8 cellular contexts compared by ENCODE assay signal in the genomic region with DNA sequence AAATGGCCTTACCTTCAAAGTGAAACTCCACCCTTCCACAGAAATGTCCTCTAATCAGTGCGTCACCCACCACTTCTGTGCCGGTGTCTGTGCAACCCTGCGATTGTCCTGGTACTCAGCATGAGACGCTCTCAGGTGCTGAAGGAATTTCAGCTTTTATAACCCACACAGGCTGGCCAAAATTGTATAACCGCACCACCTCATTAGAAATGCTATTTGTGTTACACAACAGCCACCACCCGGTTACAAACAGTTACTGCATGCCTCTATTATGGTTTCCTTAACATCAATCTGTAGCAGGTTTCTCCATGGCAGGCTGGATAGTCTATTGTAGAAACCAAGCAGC. TPM values are rescaled to one million over a fixed set of nuclear protein-coding genes. Genes with fewer than 3 reads are reported as not detected.
DNase-seq lines count a peak whose midpoint lies in the region; ATAC-seq and TF ChIP-seq lines count a peak whose summit lies in the region.

No MANE protein-coding gene starts in this region.

- H3F3A ChIP-seq in Loucy (ENCODE audit: low read depth): no peaks in the 10 kb centered on the region

- no peaks in the 10 kb centered on the region for H3K9me3 Mint-ChIP-seq in CD4-positive, alpha-beta memory T cell
- peaks cover 5% of the 10 kb centered on the region for H3K9me3 Mint-ChIP-seq in activated T-helper 2 cell treated with anti-CD3 and anti-CD28 coated beads, Interferon-gamma antibody, Interleukin-2, Interleukin-4, amounts not matched to agents 10 μg/mL and 5 μg/mL and 100 μg/mL, durations not matched to agents 14 hours and 24 hours and 36 hours

- H3K4me3 Mint-ChIP-seq in CD4-positive, alpha-beta memory T cell: peak overlapping the region; percentile 70 to 84 (median 79)
- peak overlapping the region; percentile 0 for H3K4me3 Mint-ChIP-seq in activated T-helper 2 cell treated with anti-CD3 and anti-CD28 coated beads, Interferon-gamma antibody, Interleukin-2, Interleukin-4, amounts not matched to agents 10 μg/mL and 5 μg/mL and 100 μg/mL, durations not matched to agents 14 hours and 24 hours and 36 hours (ENCODE audit: low read depth)

- peaks cover 10 to 17% of the 10 kb centered on the region in 2 donors for H3K36me3 Mint-ChIP-seq in CD4-positive, alpha-beta memory T cell
- H3K36me3 Mint-ChIP-seq in activated T-helper 2 cell treated with anti-CD3 and anti-CD28 coated beads, Interferon-gamma antibody, Interleukin-2, Interleukin-4, amounts not matched to agents 10 μg/mL and 5 μg/mL and 100 μg/mL, durations not matched to agents 14 hours and 24 hours and 36 hours (ENCODE audit: low read depth): peaks cover 29% of the 10 kb centered on the region

- peaks cover 6% of the 10 kb centered on the region for H3K4me1 ChIP-seq in CD4-positive, alpha-beta memory T cell (ENCODE audit: insufficient read depth, low read length)
- H3K4me1 ChIP-seq in Loucy (ENCODE audit: insufficient read depth, low read length, poor library complexity, severe bottlenecking): no peaks in the 10 kb centered on the region

- no peak overlapping the region for H2AFZ ChIP-seq in Loucy (ENCODE audit: low read length)

- peak overlapping the region in 1 of 2 donors; percentile 20 for H3K4me3 ChIP-seq in CD4-positive, alpha-beta memory T cell (ENCODE audit: low read length in 2 of 2)
- no peak overlapping the region for H3K4me3 ChIP-seq in Loucy (ENCODE audit: low read length, poor library complexity, severe bottlenecking)

- peaks cover 8 to 26% (median 14%) of the 10 kb centered on the region in 4 donors for H3K4me1 Mint-ChIP-seq in CD4-positive, alpha-beta memory T cell
- H3K4me1 Mint-ChIP-seq in activated T-helper 2 cell treated with anti-CD3 and anti-CD28 coated beads, Interferon-gamma antibody, Interleukin-2, Interleukin-4, amounts not matched to agents 10 μg/mL and 5 μg/mL and 100 μg/mL, durations not matched to agents 14 hours and 24 hours and 36 hours (ENCODE audit: low read depth): peaks cover 24% of the 10 kb centered on the region

- no peak overlapping the region for H3K27ac ChIP-seq in CD4-positive, alpha-beta memory T cell (ENCODE audit: low read depth, low read length)

- POLR2A ChIA-PET in CD4-positive, alpha-beta memory T cell (lab: Charles Lee; ENCODE audit: partially characterized antibody): no interaction called here

- peak overlapping the region; percentile 8 to 94 (median 47) for H3K27ac Mint-ChIP-seq in CD4-positive, alpha-beta memory T cell
- peak overlapping the region; percentile 4 for H3K27ac Mint-ChIP-seq in activated T-helper 2 cell treated with anti-CD3 and anti-CD28 coated beads, Interferon-gamma antibody, Interleukin-2, Interleukin-4, amounts not matched to agents 10 μg/mL and 5 μg/mL and 100 μg/mL, durations not matched to agents 14 hours and 24 hours and 36 hours

- H3K36me3 ChIP-seq in CD4-positive, alpha-beta memory T cell (ENCODE audit: insufficient read depth, low read length): no peaks in the 10 kb centered on the region
- H3K36me3 ChIP-seq in Loucy (ENCODE audit: insufficient read depth, low read length): peaks cover 7% of the 10 kb centered on the region; the same call in 1 of the 2 replicates

- DNase-seq in CD4-positive, alpha-beta memory T cell: peak; percentile 32 to 53 (median 42)
- no peak for DNase-seq in activated T-helper 2 cell treated with anti-CD3 and anti-CD28 coated beads, Interferon-gamma antibody, Interleukin-2, Interleukin-4, amounts not matched to agents 10 μg/mL and 5 μg/mL and 100 μg/mL, durations not matched to agents 14 hours and 24 hours and 36 hours (ENCODE audit: low spot score)
- DNase-seq in head of caudate nucleus (peak in 28 of 42 donors; percentile 19 to 74 (median 42)), sciatic nerve (ENCODE audit: low spot score) (no peak), NCI-H2196 (lab: John Stamatoyannopoulos, UW; ENCODE audit: unreplicated experiment) (no peak)

- intact Hi-C loops in CD4-positive, alpha-beta memory T cell (cut with micrococcal nuclease): no loop called here
- intact Hi-C loops in activated T-helper 2 cell treated with anti-CD3 and anti-CD28 coated beads, Interferon-gamma antibody, Interleukin-2, Interleukin-4, amounts not matched to agents 10 μg/mL and 5 μg/mL and 100 μg/mL, durations not matched to agents 14 hours and 24 hours and 36 hours (cut with micrococcal nuclease): loop anchor here (10.0 kb wide), 1 partner anchor 345 kb away; no protein-coding TSS in a partner anchor
- intact Hi-C loops in head of caudate nucleus (cut with DNase I) (loop anchor here (10.0 kb wide), 1 partner anchor 155 kb away; no protein-coding TSS in a partner anchor), sciatic nerve (cut with DNase I) (no loop called here)

- peaks cover 24% of the 10 kb centered on the region; the same call in 1 of the 2 replicates for H3K79me2 ChIP-seq in Loucy (ENCODE audit: insufficient read depth, low read length)

- no peaks in the 10 kb centered on the region for H3K27me3 ChIP-seq in CD4-positive, alpha-beta memory T cell (ENCODE audit: insufficient read depth, low read length)
- H3K27me3 ChIP-seq in Loucy (ENCODE audit: insufficient read depth, low read length, poor library complexity, severe bottlenecking): no peaks in the 10 kb centered on the region

- peaks cover 2% of the 10 kb centered on the region for H4K20me1 ChIP-seq in Loucy (ENCODE audit: insufficient read depth, low read length, poor library complexity, severe bottlenecking)

- peak; percentile 76 for ATAC-seq in GM18907 (IDR thresholded peaks at IDR 0.05; ENCODE audit: unreplicated experiment)
- ATAC-seq in sciatic nerve: peak; percentile 89
- no peak for ATAC-seq in HG03045 (IDR thresholded peaks at IDR 0.05; ENCODE audit: unreplicated experiment)

- no peaks in the 10 kb centered on the region for H3K9me2 ChIP-seq in Loucy (replicated peaks; ENCODE audit: low read depth, low read length)

- no peak overlapping the region for H3K4me2 ChIP-seq in Loucy (ENCODE audit: low read depth, low read length, poor library complexity, severe bottlenecking)

- H3K9ac ChIP-seq in Loucy (ENCODE audit: low read depth, low read length, poor library complexity, severe bottlenecking): no peak overlapping the region

- CTCF ChIA-PET in CD4-positive, alpha-beta memory T cell (lab: Charles Lee; ENCODE audit: partially characterized antibody): interaction anchor here (0.5 to 2.6 kb wide), 13 partner anchors 9 to 218 kb away, joined by 3 to 21 read pairs (median 4); no protein-coding TSS in a partner anchor

- H3K9me3 ChIP-seq in CD4-positive, alpha-beta memory T cell (ENCODE audit: control insufficient read depth in 1 of 2, low read length in 2 of 2): no peaks in the 10 kb centered on the region
- no peaks in the 10 kb centered on the region for H3K9me3 ChIP-seq in Loucy (ENCODE audit: insufficient read depth, low read depth, low read length)

- TF ChIP-seq CTCF in Loucy (conservative IDR thresholded peaks at IDR 0.05; ENCODE audit: low read length): peak; percentile 25; the same call in 1 of the 2 replicates

- H3K27me3 Mint-ChIP-seq in CD4-positive, alpha-beta memory T cell: no peaks in the 10 kb centered on the region
- H3K27me3 Mint-ChIP-seq in activated T-helper 2 cell treated with anti-CD3 and anti-CD28 coated beads, Interferon-gamma antibody, Interleukin-2, Interleukin-4, amounts not matched to agents 10 μg/mL and 5 μg/mL and 100 μg/mL, durations not matched to agents 14 hours and 24 hours and 36 hours (ENCODE audit: low read depth): no peaks in the 10 kb centered on the region

RNA-seq across cellular contexts. Expression of a gene that starts 51.5 kb away (rescaled TPM):
- total RNA-seq in CD4-positive, alpha-beta memory T cell: 10 to 100 TPM; 22.3 to 22.6 TPM
- 10 to 100 TPM in 1 of 2 donors, 1 to 10 TPM in 1; 4.3 to 10.9 TPM for polyA plus RNA-seq in CD4-positive, alpha-beta memory T cell
- 21.3 and 22.4 TPM in 2 replicates for total RNA-seq in activated T-helper 2 cell treated with anti-CD3 and anti-CD28 coated beads, Interferon-gamma antibody, Interleukin-2, Interleukin-4, amounts not matched to agents 10 μg/mL and 5 μg/mL and 100 μg/mL, durations not matched to agents 14 hours and 24 hours and 36 hours
- total RNA-seq in sciatic nerve: 75.9 TPM

Comparison
In these comparisons a context has a peak if more than half of its experiments do, and no peak if none do; other contexts are left out.
1. DNase-seq: peak in CD4-positive, alpha-beta memory T cell (5 of 5) and head of caudate nucleus (28 of 42); none in activated T-helper 2 cell treated with anti-CD3 and anti-CD28 coated beads, Interferon-gamma antibody, Interleukin-2, Interleukin-4, amounts not matched to agents 10 μg/mL and 5 μg/mL and 100 μg/mL, durations not matched to agents 14 hours and 24 hours and 36 hours (single experiment), sciatic nerve (single experiment) and NCI-H2196 (single experiment).
2. intact Hi-C loops: an anchor here in activated T-helper 2 cell treated with anti-CD3 and anti-CD28 coated beads, Interferon-gamma antibody, Interleukin-2, Interleukin-4, amounts not matched to agents 10 μg/mL and 5 μg/mL and 100 μg/mL, durations not matched to agents 14 hours and 24 hours and 36 hours (10.0 kb wide) and head of caudate nucleus (10.0 kb wide); none called in CD4-positive, alpha-beta memory T cell and sciatic nerve.